29 cellular contexts compared by ENCODE assay signal in the genomic region with DNA sequence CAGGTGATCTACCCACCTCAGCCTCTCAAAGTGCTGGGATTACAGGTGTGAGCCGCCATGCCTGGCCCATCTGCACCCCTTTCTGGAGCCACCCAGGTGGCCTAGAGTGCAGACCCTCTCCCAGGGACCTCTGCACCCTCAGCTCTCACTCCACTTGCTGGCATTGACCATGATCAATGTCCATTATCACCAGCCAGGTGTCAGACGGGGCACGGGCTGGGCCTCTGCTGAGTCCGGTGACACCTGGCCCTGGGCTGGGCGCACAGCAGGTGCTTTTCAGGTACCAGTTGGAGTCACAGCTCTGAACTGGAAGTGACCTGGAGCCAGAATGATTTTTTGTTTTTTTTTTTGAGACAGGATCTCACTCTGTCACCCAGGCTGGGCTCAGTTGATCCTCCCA.
"Had no signal": no experiment of that assay in that cellular context is flagged by ENCODE, and none has a peak within 500 bp of the region (broad histone marks: within the 10 kb centered on the region; RNA-seq: fewer than 3 reads in every experiment).

No MANE protein-coding gene starts in this region.

- H3K4me3 Mint-ChIP-seq: activated CD8-positive, alpha-beta T cell treated with anti-CD3 and anti-CD28 coated beads for 36 hours; activated naive CD4-positive, alpha-beta T cell treated with anti-CD3 and anti-CD28 coated beads for 36 hours; activated T-cell treated with anti-CD3 and anti-CD28 coated beads, Interleukin-2, amount 50 U/mL, for 72 hours; activated T-helper 17 cell treated with anti-CD3 and anti-CD28 coated beads, Interleukin-2, amount 50 U/mL, for 72 hours; T-cell; T-helper 17 cell had no signal

- H3K27me3 ChIP-seq: adrenal gland, body of pancreas, breast epithelium had no signal

- ATAC-seq: activated CD8-positive, alpha-beta T cell treated with anti-CD3 and anti-CD28 coated beads for 36 hours; activated naive CD4-positive, alpha-beta T cell treated with anti-CD3 and anti-CD28 coated beads, Interleukin-2, amount 50 U/mL, for 72 hours; activated T-cell treated with anti-CD3 and anti-CD28 coated beads, Interleukin-2, amount 50 U/mL, for 72 hours; activated T-helper 17 cell treated with anti-CD3 and anti-CD28 coated beads, Interleukin-2, amount 50 U/mL, for 72 hours; body of pancreas; Panc1; SK-N-SH treated with all-trans-retinoic acid at 6 μM for 48 hours; T-cell; T-helper 17 cell had no signal

- H3K9me3 Mint-ChIP-seq: activated CD8-positive, alpha-beta T cell treated with anti-CD3 and anti-CD28 coated beads for 36 hours; activated naive CD4-positive, alpha-beta T cell treated with anti-CD3 and anti-CD28 coated beads for 36 hours; activated naive CD4-positive, alpha-beta T cell treated with anti-CD3 and anti-CD28 coated beads, Interleukin-2, amount 50 U/mL, for 72 hours; activated T-cell treated with anti-CD3 and anti-CD28 coated beads, Interleukin-2, amount 50 U/mL, for 72 hours; activated T-helper 17 cell treated with anti-CD3 and anti-CD28 coated beads, Interleukin-2, amount 50 U/mL, for 72 hours; T-cell had no signal

- H3K4me1 Mint-ChIP-seq: T-cell had no signal

- H3K27me3 Mint-ChIP-seq: activated CD8-positive, alpha-beta T cell treated with anti-CD3 and anti-CD28 coated beads for 36 hours had no signal

- H3K9me3 ChIP-seq: adrenal gland, body of pancreas, breast epithelium had no signal

- H3K27ac Mint-ChIP-seq: activated CD8-positive, alpha-beta T cell treated with anti-CD3 and anti-CD28 coated beads for 36 hours; activated naive CD4-positive, alpha-beta T cell treated with anti-CD3 and anti-CD28 coated beads for 36 hours; activated naive CD4-positive, alpha-beta T cell treated with anti-CD3 and anti-CD28 coated beads, Interleukin-2, amount 50 U/mL, for 72 hours; activated T-cell treated with anti-CD3 and anti-CD28 coated beads, Interleukin-2, amount 50 U/mL, for 72 hours; activated T-helper 17 cell treated with anti-CD3 and anti-CD28 coated beads, Interleukin-2, amount 50 U/mL, for 72 hours; T-cell; T-helper 17 cell had no signal

- H3K27ac ChIP-seq: adrenal gland, body of pancreas, breast epithelium, WERI-Rb-1 had no signal

- DNase-seq: activated CD4-positive, alpha-beta T cell treated with anti-CD3 and anti-CD28 coated beads for 1 hour; activated CD4-positive, alpha-beta T cell treated with anti-CD3 and anti-CD28 coated beads for 48 hours; activated CD4-positive, alpha-beta T cell treated with anti-CD3 and anti-CD28 coated beads, Interleukin-2, amount 50 U/mL, for 4 hours; activated CD4-positive, CD25-positive, alpha-beta regulatory T cell; activated CD8-positive, alpha-beta T cell treated with anti-CD3 and anti-CD28 coated beads for 36 hours; activated gamma-delta T cell treated with Interleukin-2 at 50 U/mL for 16 hours; activated naive CD4-positive, alpha-beta T cell treated with anti-CD3 and anti-CD28 coated beads for 36 hours; activated T-cell treated with anti-CD3 and anti-CD28 coated beads, Interleukin-2, amount 50 U/mL, for 1 hour; activated T-cell treated with anti-CD3 and anti-CD28 coated beads, Interleukin-2, amount 50 U/mL, for 72 hours; adrenal gland; body of pancreas; Karpas-422; KBM-7; NCI-H1105; NCI-H1436 treated with DMSO at 0.1 percent for 48 hours; NCI-H1930; NCI-H2081 treated with DMSO at 0.1 percent for 48 hours; NCI-H345; NCI-H524 treated with DMSO at 0.1 percent for 48 hours; SIG-M5; T-cell; T-helper 17 cell; T1000; WERI-Rb-1 had no signal

- H3K36me3 ChIP-seq: adrenal gland, breast epithelium, WERI-Rb-1 had no signal

- H3K36me3 Mint-ChIP-seq: activated naive CD4-positive, alpha-beta T cell treated with anti-CD3 and anti-CD28 coated beads, Interleukin-2, amount 50 U/mL, for 72 hours; T-cell had no signal

- H3K4me3 ChIP-seq: adrenal gland, body of pancreas, breast epithelium had no signal

- H3K4me1 ChIP-seq: adrenal gland, body of pancreas, breast epithelium had no signal
